8 cellular contexts compared by ENCODE assay signal in the genomic region with DNA sequence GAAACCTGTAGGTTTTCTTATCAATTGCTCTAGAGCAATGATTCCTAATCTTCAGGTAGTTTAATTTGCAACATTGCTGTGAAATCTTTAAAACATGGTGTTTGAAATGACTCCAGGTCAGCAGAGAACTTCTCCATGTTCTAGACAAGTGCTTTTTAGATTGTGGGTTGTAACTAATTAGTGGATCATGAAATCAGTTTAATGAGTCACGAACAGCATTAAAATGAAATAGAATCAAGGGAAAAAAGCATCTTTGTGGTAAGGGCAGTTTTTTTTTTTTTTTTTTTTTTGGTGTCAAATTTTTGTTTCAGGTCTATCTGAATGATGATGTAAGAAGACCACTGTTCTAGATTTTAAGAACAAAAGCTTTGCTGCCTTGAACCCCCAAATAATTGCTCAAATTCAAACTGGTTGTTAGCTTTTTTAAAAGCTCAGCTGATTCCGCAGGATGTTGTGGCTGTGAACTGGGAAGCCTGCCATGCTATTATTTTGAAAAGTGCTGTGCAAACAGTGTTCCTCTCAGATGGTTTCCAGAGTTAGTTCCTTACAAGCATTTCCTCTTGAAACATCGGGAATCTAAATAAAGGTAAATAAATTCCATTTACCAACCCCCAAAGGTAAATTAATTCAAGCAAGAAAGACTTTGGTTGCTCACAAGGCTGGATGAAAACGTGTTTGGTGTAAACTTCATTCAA. TPM values are rescaled to one million over a fixed set of nuclear protein-coding genes. Genes with fewer than 3 reads are reported as not detected.
A peak's percentile ranks its signal among the peaks of the same experiment; 100 is the strongest.
DNase-seq lines count a peak whose midpoint lies in the region; ATAC-seq lines count a peak whose summit lies in the region.

No MANE protein-coding gene starts in this region.

- peaks cover 12% of the 10 kb centered on the region for H3K36me3 Mint-ChIP-seq in memory B cell

- peak overlapping the region; percentile 79 for H3K4me3 Mint-ChIP-seq in memory B cell

- in situ Hi-C loops in G401 (cut with HindIII; ENCODE audit: low sequenced_read_pairs), result no loop called here

- H3K4me1 Mint-ChIP-seq in memory B cell, result peaks cover 42% of the 10 kb centered on the region

- H3K9me3 Mint-ChIP-seq in memory B cell, result peaks cover 5% of the 10 kb centered on the region

- peak; percentile 76 for DNase-seq in Ammon's horn (ENCODE audit: low spot score)
- peak; percentile 46 to 69 for DNase-seq in NCI-H1930 (lab: John Stamatoyannopoulos, UW)
- no peak for DNase-seq in memory B cell (ENCODE audit: low spot score in 2 of 2)
- DNase-seq in activated T-cell treated with anti-CD3 and anti-CD28 coated beads, Interleukin-2, amount 50 U/mL, for 1 hour, result no peak
- no peak for DNase-seq in G401 (ENCODE audit: low spot score)
- DNase-seq in NCI-H1436 (lab: John Stamatoyannopoulos, UW), result no peak
- no peak for DNase-seq in stimulated activated CD4-positive, alpha-beta T cell treated with anti-CD3 and anti-CD28 coated beads, Interleukin-4, amount 100 ng/mL, for 1 hour

- H3K27me3 Mint-ChIP-seq in memory B cell, result no peaks in the 10 kb centered on the region

- H3K27ac Mint-ChIP-seq in memory B cell, result peak overlapping the region; percentile 32

- ATAC-seq in memory B cell (ENCODE audit: low read depth), result no peak

- peak overlapping the region; percentile 93 for H3K27ac ChIP-seq in cingulate gyrus (ENCODE audit: low read depth, low read length)

RNA-seq across cellular contexts. Expression of a gene that starts 13.1 kb away (rescaled TPM):
- not detected in 2 replicates for total RNA-seq in G401 (2014; rRNA removed; shearing (Covaris generic))

Comparison
In these comparisons a context has a peak if more than half of its experiments do, and no peak if none do; other contexts are left out.
1. DNase-seq: peak in Ammon's horn (single experiment) and NCI-H1930 (2 of 2); none in memory B cell (0 of 2), activated T-cell treated with anti-CD3 and anti-CD28 coated beads, Interleukin-2, amount 50 U/mL, for 1 hour (single experiment), G401 (single experiment), NCI-H1436 (single experiment) and stimulated activated CD4-positive, alpha-beta T cell treated with anti-CD3 and anti-CD28 coated beads, Interleukin-4, amount 100 ng/mL, for 1 hour (single experiment).